ENCODE assay signal across 1 cellular context in the genomic region with DNA sequence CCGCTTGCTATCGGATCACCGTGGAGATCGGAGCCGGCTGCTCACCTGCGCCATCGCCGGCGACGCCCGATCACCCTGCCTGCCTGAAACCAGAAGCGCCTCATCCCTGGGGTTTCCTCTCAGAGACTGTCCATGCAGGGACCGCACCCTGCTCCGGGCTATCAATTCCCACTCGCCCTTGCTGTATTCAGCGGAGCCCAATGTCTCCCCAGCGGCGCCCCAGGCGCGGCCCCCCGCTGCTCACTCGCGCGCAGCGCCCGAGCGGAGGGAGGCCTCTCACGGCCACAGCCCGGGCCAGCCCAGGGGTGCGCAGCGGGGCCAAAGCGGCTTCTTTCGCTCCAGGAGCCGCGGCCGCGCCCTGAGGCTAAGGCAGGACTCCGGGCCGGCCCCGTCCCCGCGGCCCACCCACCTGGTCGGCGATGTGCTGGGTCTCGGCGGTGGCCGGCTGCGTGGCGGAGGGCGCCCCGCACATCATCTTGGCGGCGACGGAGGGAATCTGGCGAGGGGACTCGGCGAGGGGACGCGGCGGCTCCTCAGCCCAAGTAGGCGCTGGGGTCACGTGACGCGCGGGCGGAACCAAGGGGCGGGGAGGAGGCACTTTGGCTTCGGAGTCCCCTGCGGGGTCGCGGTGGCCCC.
TF ChIP-seq lines count a peak whose summit lies in the region.

A gene with protein sequence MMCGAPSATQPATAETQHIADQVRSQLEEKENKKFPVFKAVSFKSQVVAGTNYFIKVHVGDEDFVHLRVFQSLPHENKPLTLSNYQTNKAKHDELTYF (minus strand): TSS at position 514 of the 636 bp plus-strand sequence. CDS start 39 bp downstream, at position 475.

TF ChIP-seq in K562, 482 proteins besides CTCF, POLR2A, EP300 and RAD21 (continued from another document and continues in another):
- TF ChIP-seq, protein P1, sequence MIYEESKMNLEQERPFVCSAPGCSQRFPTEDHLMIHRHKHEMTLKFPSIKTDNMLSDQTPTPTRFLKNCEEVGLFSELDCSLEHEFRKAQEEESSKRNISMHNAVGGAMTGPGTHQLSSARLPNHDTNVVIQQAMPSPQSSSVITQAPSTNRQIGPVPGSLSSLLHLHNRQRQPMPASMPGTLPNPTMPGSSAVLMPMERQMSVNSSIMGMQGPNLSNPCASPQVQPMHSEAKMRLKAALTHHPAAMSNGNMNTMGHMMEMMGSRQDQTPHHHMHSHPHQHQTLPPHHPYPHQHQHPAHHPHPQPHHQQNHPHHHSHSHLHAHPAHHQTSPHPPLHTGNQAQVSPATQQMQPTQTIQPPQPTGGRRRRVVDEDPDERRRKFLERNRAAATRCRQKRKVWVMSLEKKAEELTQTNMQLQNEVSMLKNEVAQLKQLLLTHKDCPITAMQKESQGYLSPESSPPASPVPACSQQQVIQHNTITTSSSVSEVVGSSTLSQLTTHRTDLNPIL (CRISPR knock-in tag; IDR thresholded peaks at IDR 0.05) = no peak
- TF ChIP-seq RHOXF2B (CRISPR knock-in tag; conservative IDR thresholded peaks at IDR 0.05) = no peak
- no peak for TF ChIP-seq SIRT6 (IDR thresholded peaks at IDR 0.05; ENCODE audit: low read depth, low read length)
- TF ChIP-seq, protein P2, sequence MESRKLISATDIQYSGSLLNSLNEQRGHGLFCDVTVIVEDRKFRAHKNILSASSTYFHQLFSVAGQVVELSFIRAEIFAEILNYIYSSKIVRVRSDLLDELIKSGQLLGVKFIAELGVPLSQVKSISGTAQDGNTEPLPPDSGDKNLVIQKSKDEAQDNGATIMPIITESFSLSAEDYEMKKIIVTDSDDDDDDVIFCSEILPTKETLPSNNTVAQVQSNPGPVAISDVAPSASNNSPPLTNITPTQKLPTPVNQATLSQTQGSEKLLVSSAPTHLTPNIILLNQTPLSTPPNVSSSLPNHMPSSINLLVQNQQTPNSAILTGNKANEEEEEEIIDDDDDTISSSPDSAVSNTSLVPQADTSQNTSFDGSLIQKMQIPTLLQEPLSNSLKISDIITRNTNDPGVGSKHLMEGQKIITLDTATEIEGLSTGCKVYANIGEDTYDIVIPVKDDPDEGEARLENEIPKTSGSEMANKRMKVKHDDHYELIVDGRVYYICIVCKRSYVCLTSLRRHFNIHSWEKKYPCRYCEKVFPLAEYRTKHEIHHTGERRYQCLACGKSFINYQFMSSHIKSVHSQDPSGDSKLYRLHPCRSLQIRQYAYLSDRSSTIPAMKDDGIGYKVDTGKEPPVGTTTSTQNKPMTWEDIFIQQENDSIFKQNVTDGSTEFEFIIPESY (CRISPR knock-in tag; IDR thresholded peaks at IDR 0.05) = 0 out of 2 replicates have a peak, but pooled peaks have one; percentile 37
- no peak for TF ChIP-seq NCOR1 (IDR thresholded peaks at IDR 0.05)
- TF ChIP-seq, protein P3, sequence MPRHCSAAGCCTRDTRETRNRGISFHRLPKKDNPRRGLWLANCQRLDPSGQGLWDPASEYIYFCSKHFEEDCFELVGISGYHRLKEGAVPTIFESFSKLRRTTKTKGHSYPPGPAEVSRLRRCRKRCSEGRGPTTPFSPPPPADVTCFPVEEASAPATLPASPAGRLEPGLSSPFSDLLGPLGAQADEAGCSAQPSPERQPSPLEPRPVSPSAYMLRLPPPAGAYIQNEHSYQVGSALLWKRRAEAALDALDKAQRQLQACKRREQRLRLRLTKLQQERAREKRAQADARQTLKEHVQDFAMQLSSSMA (CRISPR knock-in tag; IDR thresholded peaks at IDR 0.05) = no peak
- TF ChIP-seq, protein P4, sequence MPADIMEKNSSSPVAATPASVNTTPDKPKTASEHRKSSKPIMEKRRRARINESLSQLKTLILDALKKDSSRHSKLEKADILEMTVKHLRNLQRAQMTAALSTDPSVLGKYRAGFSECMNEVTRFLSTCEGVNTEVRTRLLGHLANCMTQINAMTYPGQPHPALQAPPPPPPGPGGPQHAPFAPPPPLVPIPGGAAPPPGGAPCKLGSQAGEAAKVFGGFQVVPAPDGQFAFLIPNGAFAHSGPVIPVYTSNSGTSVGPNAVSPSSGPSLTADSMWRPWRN (IDR thresholded peaks at IDR 0.05; ENCODE audit: low read depth) = no peak
- TF ChIP-seq ZNF431 (CRISPR knock-in tag; IDR thresholded peaks at IDR 0.05) = no peak
- TF ChIP-seq CXXC5 (CRISPR knock-in tag; IDR thresholded peaks at IDR 0.05) = peak; percentile 77
- TF ChIP-seq NRF1 (conservative IDR thresholded peaks at IDR 0.05 in 1 of 2, IDR thresholded peaks at IDR 0.05 in 1 of 2) = peak; percentile 74 to 76
- TF ChIP-seq POLR2B (IDR thresholded peaks at IDR 0.05; ENCODE audit: low read depth, partially characterized antibody) = peak; percentile 55
- TF ChIP-seq, protein P5, sequence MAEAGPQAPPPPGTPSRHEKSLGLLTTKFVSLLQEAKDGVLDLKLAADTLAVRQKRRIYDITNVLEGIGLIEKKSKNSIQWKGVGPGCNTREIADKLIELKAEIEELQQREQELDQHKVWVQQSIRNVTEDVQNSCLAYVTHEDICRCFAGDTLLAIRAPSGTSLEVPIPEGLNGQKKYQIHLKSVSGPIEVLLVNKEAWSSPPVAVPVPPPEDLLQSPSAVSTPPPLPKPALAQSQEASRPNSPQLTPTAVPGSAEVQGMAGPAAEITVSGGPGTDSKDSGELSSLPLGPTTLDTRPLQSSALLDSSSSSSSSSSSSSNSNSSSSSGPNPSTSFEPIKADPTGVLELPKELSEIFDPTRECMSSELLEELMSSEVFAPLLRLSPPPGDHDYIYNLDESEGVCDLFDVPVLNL (CRISPR knock-in tag; IDR thresholded peaks at IDR 0.05; ENCODE audit: low read depth) = no peak
- no peak for TF ChIP-seq ZNF586 (CRISPR knock-in tag; conservative IDR thresholded peaks at IDR 0.05)
- TF ChIP-seq ZNF41 (CRISPR knock-in tag; conservative IDR thresholded peaks at IDR 0.05) = no peak
- TF ChIP-seq ESRRA (IDR thresholded peaks at IDR 0.05; ENCODE audit: borderline replicate concordance, low read depth) = no peak; the same call in 1 of the 2 replicates
- TF ChIP-seq, protein P6, sequence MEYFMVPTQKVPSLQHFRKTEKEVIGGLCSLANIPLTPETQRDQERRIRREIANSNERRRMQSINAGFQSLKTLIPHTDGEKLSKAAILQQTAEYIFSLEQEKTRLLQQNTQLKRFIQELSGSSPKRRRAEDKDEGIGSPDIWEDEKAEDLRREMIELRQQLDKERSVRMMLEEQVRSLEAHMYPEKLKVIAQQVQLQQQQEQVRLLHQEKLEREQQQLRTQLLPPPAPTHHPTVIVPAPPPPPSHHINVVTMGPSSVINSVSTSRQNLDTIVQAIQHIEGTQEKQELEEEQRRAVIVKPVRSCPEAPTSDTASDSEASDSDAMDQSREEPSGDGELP (CRISPR knock-in tag; IDR thresholded peaks at IDR 0.05; ENCODE audit: borderline replicate concordance) = peak; percentile 19; the same call in 1 of the 2 replicates
- TF ChIP-seq, protein P7, sequence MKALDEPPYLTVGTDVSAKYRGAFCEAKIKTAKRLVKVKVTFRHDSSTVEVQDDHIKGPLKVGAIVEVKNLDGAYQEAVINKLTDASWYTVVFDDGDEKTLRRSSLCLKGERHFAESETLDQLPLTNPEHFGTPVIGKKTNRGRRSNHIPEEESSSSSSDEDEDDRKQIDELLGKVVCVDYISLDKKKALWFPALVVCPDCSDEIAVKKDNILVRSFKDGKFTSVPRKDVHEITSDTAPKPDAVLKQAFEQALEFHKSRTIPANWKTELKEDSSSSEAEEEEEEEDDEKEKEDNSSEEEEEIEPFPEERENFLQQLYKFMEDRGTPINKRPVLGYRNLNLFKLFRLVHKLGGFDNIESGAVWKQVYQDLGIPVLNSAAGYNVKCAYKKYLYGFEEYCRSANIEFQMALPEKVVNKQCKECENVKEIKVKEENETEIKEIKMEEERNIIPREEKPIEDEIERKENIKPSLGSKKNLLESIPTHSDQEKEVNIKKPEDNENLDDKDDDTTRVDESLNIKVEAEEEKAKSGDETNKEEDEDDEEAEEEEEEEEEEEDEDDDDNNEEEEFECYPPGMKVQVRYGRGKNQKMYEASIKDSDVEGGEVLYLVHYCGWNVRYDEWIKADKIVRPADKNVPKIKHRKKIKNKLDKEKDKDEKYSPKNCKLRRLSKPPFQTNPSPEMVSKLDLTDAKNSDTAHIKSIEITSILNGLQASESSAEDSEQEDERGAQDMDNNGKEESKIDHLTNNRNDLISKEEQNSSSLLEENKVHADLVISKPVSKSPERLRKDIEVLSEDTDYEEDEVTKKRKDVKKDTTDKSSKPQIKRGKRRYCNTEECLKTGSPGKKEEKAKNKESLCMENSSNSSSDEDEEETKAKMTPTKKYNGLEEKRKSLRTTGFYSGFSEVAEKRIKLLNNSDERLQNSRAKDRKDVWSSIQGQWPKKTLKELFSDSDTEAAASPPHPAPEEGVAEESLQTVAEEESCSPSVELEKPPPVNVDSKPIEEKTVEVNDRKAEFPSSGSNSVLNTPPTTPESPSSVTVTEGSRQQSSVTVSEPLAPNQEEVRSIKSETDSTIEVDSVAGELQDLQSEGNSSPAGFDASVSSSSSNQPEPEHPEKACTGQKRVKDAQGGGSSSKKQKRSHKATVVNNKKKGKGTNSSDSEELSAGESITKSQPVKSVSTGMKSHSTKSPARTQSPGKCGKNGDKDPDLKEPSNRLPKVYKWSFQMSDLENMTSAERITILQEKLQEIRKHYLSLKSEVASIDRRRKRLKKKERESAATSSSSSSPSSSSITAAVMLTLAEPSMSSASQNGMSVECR (CRISPR knock-in tag; IDR thresholded peaks at IDR 0.05) = peak; percentile 84; the same call in 1 of the 2 replicates
- no peak for TF ChIP-seq STAT5A (IDR thresholded peaks at IDR 0.05; ENCODE audit: borderline replicate concordance, low read length)
- no peak for TF ChIP-seq PCBP2 (IDR thresholded peaks at IDR 0.05; ENCODE audit: low read depth, low read length, poor library complexity, severe bottlenecking)
- TF ChIP-seq, protein P8, sequence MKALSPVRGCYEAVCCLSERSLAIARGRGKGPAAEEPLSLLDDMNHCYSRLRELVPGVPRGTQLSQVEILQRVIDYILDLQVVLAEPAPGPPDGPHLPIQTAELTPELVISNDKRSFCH (CRISPR knock-in tag; IDR thresholded peaks at IDR 0.05) = no peak
- TF ChIP-seq, protein P8 (tag; IDR thresholded peaks at IDR 0.05) = peak; percentile 90
- TF ChIP-seq NFYB (IDR thresholded peaks at IDR 0.05; ENCODE audit: extremely low read depth, insufficient read length) = no peak
- no peak; the same call in 1 of the 2 replicates for TF ChIP-seq MBD2 (IDR thresholded peaks at IDR 0.05; ENCODE audit: borderline replicate concordance, low read depth)
- no peak for TF ChIP-seq CSDE1 (IDR thresholded peaks at IDR 0.05)
- TF ChIP-seq SRSF1 (IDR thresholded peaks at IDR 0.05; ENCODE audit: low read depth, low read length) = no peak
- peak; percentile 94 for TF ChIP-seq BHLHE40 (IDR thresholded peaks at IDR 0.05; ENCODE audit: low read length)
- TF ChIP-seq POLR2AphosphoS5 (IDR thresholded peaks at IDR 0.05; ENCODE audit: control insufficient read depth, insufficient read depth, low read depth, low read length) = peak; percentile 53; the same call in 1 of the 2 replicates
- TF ChIP-seq SPI1 (IDR thresholded peaks at IDR 0.05; ENCODE audit: borderline replicate concordance, low read depth, low read length) = no peak
- peak in 1 of 2 experiments; percentile 70; a peak in 3 of 4 replicates for TF ChIP-seq MAZ (CRISPR knock-in tag; conservative IDR thresholded peaks at IDR 0.05 in 1 of 2, IDR thresholded peaks at IDR 0.05 in 1 of 2)
- TF ChIP-seq NR3C1 (CRISPR knock-in tag; IDR thresholded peaks at IDR 0.05) = peak; percentile 68; the same call in 1 of the 2 replicates
- peak; percentile 66 for TF ChIP-seq CHD1 (IDR thresholded peaks at IDR 0.05; ENCODE audit: low read length)
- TF ChIP-seq ZNF79 (CRISPR knock-in tag; IDR thresholded peaks at IDR 0.05; ENCODE audit: low read depth) = no peak
- no peak for TF ChIP-seq IFI16 (CRISPR knock-in tag; IDR thresholded peaks at IDR 0.05)
- TF ChIP-seq MAFG (tag; conservative IDR thresholded peaks at IDR 0.05) = no peak
- no peak for TF ChIP-seq KDM1A (IDR thresholded peaks at IDR 0.05)
- TF ChIP-seq ILK (tag; IDR thresholded peaks at IDR 0.05; ENCODE audit: borderline replicate concordance, low read depth) = no peak
- no peak for TF ChIP-seq HMG20A (CRISPR knock-in tag; conservative IDR thresholded peaks at IDR 0.05)
- no peak for TF ChIP-seq ZNF274 (IDR thresholded peaks at IDR 0.05; ENCODE audit: borderline replicate concordance, low read depth, low read length)
- TF ChIP-seq PHF20 (IDR thresholded peaks at IDR 0.05; ENCODE audit: partially characterized antibody) = peak; percentile 82
- no peak for TF ChIP-seq MED1 (CRISPR knock-in tag; IDR thresholded peaks at IDR 0.05; ENCODE audit: borderline replicate concordance)
- no peak for TF ChIP-seq ZZZ3 (IDR thresholded peaks at IDR 0.05)
- TF ChIP-seq PCBP1 (IDR thresholded peaks at IDR 0.05; ENCODE audit: low read depth, low read length, poor library complexity, severe bottlenecking) = no peak
- no peak for TF ChIP-seq ZNF778 (CRISPR knock-in tag; IDR thresholded peaks at IDR 0.05)
- no peak for TF ChIP-seq ZNF184 (CRISPR knock-in tag; IDR thresholded peaks at IDR 0.05)
- TF ChIP-seq ZNF232 (CRISPR knock-in tag; IDR thresholded peaks at IDR 0.05) = 0 out of 2 replicates have a peak, but pooled peaks have one; percentile 66
- TF ChIP-seq, protein P9, sequence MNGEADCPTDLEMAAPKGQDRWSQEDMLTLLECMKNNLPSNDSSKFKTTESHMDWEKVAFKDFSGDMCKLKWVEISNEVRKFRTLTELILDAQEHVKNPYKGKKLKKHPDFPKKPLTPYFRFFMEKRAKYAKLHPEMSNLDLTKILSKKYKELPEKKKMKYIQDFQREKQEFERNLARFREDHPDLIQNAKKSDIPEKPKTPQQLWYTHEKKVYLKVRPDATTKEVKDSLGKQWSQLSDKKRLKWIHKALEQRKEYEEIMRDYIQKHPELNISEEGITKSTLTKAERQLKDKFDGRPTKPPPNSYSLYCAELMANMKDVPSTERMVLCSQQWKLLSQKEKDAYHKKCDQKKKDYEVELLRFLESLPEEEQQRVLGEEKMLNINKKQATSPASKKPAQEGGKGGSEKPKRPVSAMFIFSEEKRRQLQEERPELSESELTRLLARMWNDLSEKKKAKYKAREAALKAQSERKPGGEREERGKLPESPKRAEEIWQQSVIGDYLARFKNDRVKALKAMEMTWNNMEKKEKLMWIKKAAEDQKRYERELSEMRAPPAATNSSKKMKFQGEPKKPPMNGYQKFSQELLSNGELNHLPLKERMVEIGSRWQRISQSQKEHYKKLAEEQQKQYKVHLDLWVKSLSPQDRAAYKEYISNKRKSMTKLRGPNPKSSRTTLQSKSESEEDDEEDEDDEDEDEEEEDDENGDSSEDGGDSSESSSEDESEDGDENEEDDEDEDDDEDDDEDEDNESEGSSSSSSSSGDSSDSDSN (IDR thresholded peaks at IDR 0.05; ENCODE audit: borderline replicate concordance in 1 of 2, low read depth in 2 of 2, low read length in 2 of 2) = peak; percentile 89 to 97; a peak in 3 of 4 replicates
- TF ChIP-seq CBX5 (IDR thresholded peaks at IDR 0.05; ENCODE audit: borderline replicate concordance, low read depth) = no peak
- no peak for TF ChIP-seq SMARCA5 (IDR thresholded peaks at IDR 0.05)
- no peak for TF ChIP-seq HNRNPH1 (optimal IDR thresholded peaks at IDR 0.05; ENCODE audit: low read depth, low read length)
- no peak for TF ChIP-seq BDP1 (IDR thresholded peaks at IDR 0.05; ENCODE audit: insufficient read depth, insufficient read length)
- TF ChIP-seq ZFX (CRISPR knock-in tag; IDR thresholded peaks at IDR 0.05) = peak; percentile 77
- TF ChIP-seq SIN3A (IDR thresholded peaks at IDR 0.05; ENCODE audit: borderline replicate concordance in 2 of 2, control insufficient read depth in 1 of 2, low read depth in 2 of 2, low read length in 2 of 2) = peak in 1 of 2 experiments; percentile 2; a peak in 1 of 4 replicates
- TF ChIP-seq CCAR2 (IDR thresholded peaks at IDR 0.05; ENCODE audit: low read depth, low read length) = no peak
- no peak for TF ChIP-seq GATA2 (CRISPR knock-in tag; IDR thresholded peaks at IDR 0.05)
- TF ChIP-seq ZNF766 (CRISPR knock-in tag; conservative IDR thresholded peaks at IDR 0.05) = no peak
- TF ChIP-seq ZNF354B (CRISPR knock-in tag; IDR thresholded peaks at IDR 0.05) = no peak
